8 cellular contexts compared by ENCODE assay signal in genomic region chr15:58933311-58934113, GRCh38. TPM values are rescaled to one million over a fixed set of nuclear protein-coding genes. Genes with fewer than 3 reads are reported as not detected.
DNase-seq lines count a peak whose midpoint lies in the region; FAIRE-seq and TF ChIP-seq lines count a peak whose summit lies in the region.

SLTM (minus strand) TSS chr15:58933679; CDS start chr15:58933565, 114 bp downstream.

- H2AFZ ChIP-seq in MM.1S (ENCODE audit: low read length), result peak within 1 kb of the TSS; percentile 81

- H3K27me3 ChIP-seq in HAP-1 (ENCODE audit: low read depth), result no peaks in the 10 kb centered on the region
- no peaks in the 10 kb centered on the region for H3K27me3 ChIP-seq in MM.1S (replicated peaks; ENCODE audit: insufficient read depth, low read length)
- H3K27me3 ChIP-seq in stomach, result no peaks in the 10 kb centered on the region

- no peaks in the 10 kb centered on the region for H3K27me3 Mint-ChIP-seq in neural crest cell (ENCODE audit: low read depth)

- intact Hi-C loops in stomach (cut with DNase I; ENCODE audit: low total_unique reads), result no loop called here

- H3K4me1 ChIP-seq in HAP-1, result peaks cover 27% of the 10 kb centered on the region
- H3K4me1 ChIP-seq in MM.1S (ENCODE audit: low read length), result peaks cover 12% of the 10 kb centered on the region
- peaks cover 16 to 40% (median 28%) of the 10 kb centered on the region in 4 donors for H3K4me1 ChIP-seq in stomach

- H4K20me1 ChIP-seq in MM.1S (ENCODE audit: insufficient read depth, low read length), result peaks cover 7% of the 10 kb centered on the region; the same call in 1 of the 2 replicates

- peak within 1 kb of the TSS; percentile 98 for H3K4me3 Mint-ChIP-seq in neural crest cell

- H3K4me3 ChIP-seq in HAP-1, result peak within 1 kb of the TSS; percentile 88
- H3K4me3 ChIP-seq in MM.1S (ENCODE audit: low read length), result peak within 1 kb of the TSS; percentile 75
- peak within 1 kb of the TSS; percentile 61 to 96 (median 78) for H3K4me3 ChIP-seq in stomach

- peak within 1 kb of the TSS; percentile 98 for H3K9ac ChIP-seq in MM.1S (ENCODE audit: low read length)

- H3K9me3 ChIP-seq in HAP-1, result no peaks in the 10 kb centered on the region
- H3K9me3 ChIP-seq in MM.1S (replicated peaks; ENCODE audit: insufficient read depth, low read length), result no peaks in the 10 kb centered on the region
- H3K9me3 ChIP-seq in stomach, result no peaks in the 10 kb centered on the region

- peak; percentile 93 to 95 for DNase-seq in HAP-1 (ENCODE audit: low spot score in 2 of 2)
- peak; percentile 94 for DNase-seq in MM.1S
- DNase-seq in SHP77 treated with DMSO at 0.1 percent for 48 hours (lab: John Stamatoyannopoulos, UW), result peak; percentile 81
- peak; percentile 97 for DNase-seq in activated effector memory CD4-positive, alpha-beta T cell treated with anti-CD3 and anti-CD28 coated beads, Interleukin-2, amount 50 U/mL, for 16 hours
- peak; percentile 92 for DNase-seq in fibroblast of the conjunctiva (ENCODE audit: low read depth)
- DNase-seq in neural crest cell (ENCODE audit: low read depth, low spot score), result peak; percentile 83
- DNase-seq in stomach, result peak; percentile 95

- H3K9me2 ChIP-seq in MM.1S (replicated peaks; ENCODE audit: insufficient read depth, low read length), result no peaks in the 10 kb centered on the region

- peak; percentile 76 for FAIRE-seq in G401.6 (lab: Jason Lieb, UNC)

- H3K4me2 ChIP-seq in MM.1S (ENCODE audit: low read depth, low read length), result peak within 1 kb of the TSS; percentile 82

- no peaks in the 10 kb centered on the region for H3K9me3 Mint-ChIP-seq in neural crest cell

- peaks cover 29% of the 10 kb centered on the region for H3K4me1 Mint-ChIP-seq in neural crest cell

- TF ChIP-seq CTCF in MM.1S (IDR thresholded peaks at IDR 0.05; ENCODE audit: low read length) (peak; percentile 25), neural crest cell (conservative IDR thresholded peaks at IDR 0.05) (peak; percentile 53), stomach (IDR thresholded peaks at IDR 0.05) (peak in 2 of 7 experiments; percentile 16 to 22)

- peaks cover 2% of the 10 kb centered on the region for H3K36me3 Mint-ChIP-seq in neural crest cell (ENCODE audit: low read depth)

- H3K36me3 ChIP-seq in HAP-1 (replicated peaks) (peaks cover 7% of the 10 kb centered on the region), MM.1S (replicated peaks; ENCODE audit: insufficient read depth, low read length) (peaks cover 6% of the 10 kb centered on the region; the same call in 1 of the 2 replicates), stomach (peaks cover 6 to 17% (median 9%) of the 10 kb centered on the region in 4 donors)

- H3K27ac ChIP-seq in MM.1S (ENCODE audit: low read length), result peak within 1 kb of the TSS; percentile 99
- peak within 1 kb of the TSS; percentile 97 to 100 (median 99) for H3K27ac ChIP-seq in stomach

- peak within 1 kb of the TSS; percentile 100 for H3K27ac Mint-ChIP-seq in neural crest cell (ENCODE audit: unreplicated experiment)

- peak in 1 of 4 donors; percentile 83 for TF ChIP-seq POLR2A in stomach (IDR thresholded peaks at IDR 0.05)

- H3F3A ChIP-seq in MM.1S (ENCODE audit: insufficient read depth, low read length), result peaks cover 23% of the 10 kb centered on the region

- no peak for TF ChIP-seq EP300 in stomach (IDR thresholded peaks at IDR 0.05)

- in situ Hi-C loops in HAP-1 (cut with MboI; ENCODE audit: low sequenced_read_pairs), result no loop called here

- H3K79me2 ChIP-seq in MM.1S (ENCODE audit: low read length), result peaks cover 43% of the 10 kb centered on the region

- 0% methylated on average over 68 to 98 of the region's 98 CpGs for WGBS in stomach, 5 donors

RNA-seq across cellular contexts. Expression of gene SLTM, which starts in this region (rescaled TPM):
- total RNA-seq in neural crest cell (105 and 122 TPM in 2 replicates), stomach (100 to 1,000 TPM; 110 to 291 (median 159) TPM)
- 10 to 100 TPM; 44.7 to 56.1 (median 48.1) TPM for polyA plus RNA-seq in stomach

Comparison
In these comparisons a context has a peak if more than half of its experiments do, and no peak if none do; other contexts are left out.
1. Peak in every context shown above with its lines: DNase-seq, H3K4me3 ChIP-seq and H3K27ac ChIP-seq.